2 cellular contexts compared by ENCODE assay signal in genomic region chr17:33512113-33512512, GRCh38.
A peak's percentile ranks its signal among the peaks of the same experiment; 100 is the strongest.
TF ChIP-seq lines count a peak whose summit lies in the region.

No MANE protein-coding gene starts in this region.

TF ChIP-seq in A549, 52 proteins besides CTCF, POLR2A, EP300 and RAD21 (continued from another document):
- TF ChIP-seq FOSL2 (IDR thresholded peaks at IDR 0.05) (no peak), FOSL2 (CRISPR knock-in tag; IDR thresholded peaks at IDR 0.05) (peak; percentile 19; the same call in 1 of the 2 replicates), HMGXB4 (CRISPR knock-in tag; IDR thresholded peaks at IDR 0.05; ENCODE audit: borderline replicate concordance) (no peak), GATA3 (IDR thresholded peaks at IDR 0.05; ENCODE audit: borderline replicate concordance) (no peak), NFE2L2 (conservative IDR thresholded peaks at IDR 0.05; ENCODE audit: low read length) (peak; percentile 36; the same call in 1 of the 2 replicates), MAX (IDR thresholded peaks at IDR 0.05) (no peak), ESRRA (IDR thresholded peaks at IDR 0.05; ENCODE audit: borderline replicate concordance, low read length) (no peak), CBX8 (IDR thresholded peaks at IDR 0.05) (no peak), HEYL (CRISPR knock-in tag; IDR thresholded peaks at IDR 0.05) (no peak), CHD2 (IDR thresholded peaks at IDR 0.05; ENCODE audit: low read length, partially characterized antibody) (no peak), JUN (IDR thresholded peaks at IDR 0.05) (no peak), MAFK (IDR thresholded peaks at IDR 0.05; ENCODE audit: partially characterized antibody) (peak; percentile 55), MYC (IDR thresholded peaks at IDR 0.05; ENCODE audit: borderline replicate concordance, low read length) (no peak)

TF ChIP-seq in endothelial cell of umbilical vein, 7 proteins besides CTCF, POLR2A, EP300 and RAD21 (continued from another document):
- TF ChIP-seq JUN (IDR thresholded peaks at IDR 0.05; ENCODE audit: borderline replicate concordance, insufficient read depth, insufficient read length, low read depth) = peak; percentile 6
